In the genomic region with DNA sequence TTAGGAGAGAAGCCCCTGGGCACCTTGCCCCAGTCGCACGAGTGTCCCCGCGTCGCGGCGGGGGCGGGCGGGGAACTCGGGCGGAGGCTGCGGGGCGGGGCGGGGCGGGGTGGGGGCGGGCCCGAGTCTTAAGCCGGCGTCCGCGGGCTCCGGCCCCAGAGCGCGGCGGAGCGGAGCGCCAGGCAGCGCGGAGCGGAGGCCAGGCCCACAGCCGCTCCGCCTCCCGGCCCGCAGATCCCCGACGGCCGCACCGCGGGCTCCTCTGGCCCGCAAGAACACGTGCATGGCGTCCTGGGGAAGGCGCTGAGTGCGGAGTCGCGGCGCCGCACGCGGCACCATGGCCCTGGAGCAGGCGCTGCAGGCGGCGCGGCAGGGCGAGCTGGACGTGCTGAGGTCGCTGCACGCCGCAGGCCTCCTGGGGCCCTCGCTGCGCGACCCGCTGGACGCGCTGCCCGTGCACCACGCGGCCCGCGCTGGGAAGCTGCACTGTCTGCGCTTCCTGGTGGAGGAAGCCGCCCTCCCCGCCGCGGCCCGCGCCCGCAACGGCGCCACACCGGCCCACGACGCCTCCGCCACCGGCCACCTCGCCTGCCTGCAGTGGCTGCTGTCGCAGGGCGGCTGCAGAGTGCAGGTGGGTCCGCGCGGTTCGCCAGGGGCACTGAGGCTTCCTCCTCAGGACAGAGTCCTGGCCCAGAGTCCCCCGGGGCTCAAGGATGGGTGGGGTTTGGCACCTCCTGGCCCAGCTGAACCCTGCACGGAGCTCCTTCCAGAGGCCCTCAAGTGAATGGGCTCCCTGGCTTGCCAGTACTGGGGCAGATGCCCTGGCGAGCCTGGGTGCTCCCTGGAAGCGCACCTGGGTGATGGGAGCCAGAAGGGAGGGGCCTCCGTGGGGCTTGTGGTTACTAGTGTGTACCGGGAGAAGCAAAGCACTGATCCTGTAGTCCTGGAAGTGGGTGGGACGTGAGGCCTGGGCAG, we compare ENCODE assay signal across 8 cellular contexts. TPM values are rescaled to one million over a fixed set of nuclear protein-coding genes. Genes with fewer than 3 reads are reported as not detected.
DNase-seq lines count a peak whose midpoint lies in the region; ATAC-seq and TF ChIP-seq lines count a peak whose summit lies in the region.

A gene with protein sequence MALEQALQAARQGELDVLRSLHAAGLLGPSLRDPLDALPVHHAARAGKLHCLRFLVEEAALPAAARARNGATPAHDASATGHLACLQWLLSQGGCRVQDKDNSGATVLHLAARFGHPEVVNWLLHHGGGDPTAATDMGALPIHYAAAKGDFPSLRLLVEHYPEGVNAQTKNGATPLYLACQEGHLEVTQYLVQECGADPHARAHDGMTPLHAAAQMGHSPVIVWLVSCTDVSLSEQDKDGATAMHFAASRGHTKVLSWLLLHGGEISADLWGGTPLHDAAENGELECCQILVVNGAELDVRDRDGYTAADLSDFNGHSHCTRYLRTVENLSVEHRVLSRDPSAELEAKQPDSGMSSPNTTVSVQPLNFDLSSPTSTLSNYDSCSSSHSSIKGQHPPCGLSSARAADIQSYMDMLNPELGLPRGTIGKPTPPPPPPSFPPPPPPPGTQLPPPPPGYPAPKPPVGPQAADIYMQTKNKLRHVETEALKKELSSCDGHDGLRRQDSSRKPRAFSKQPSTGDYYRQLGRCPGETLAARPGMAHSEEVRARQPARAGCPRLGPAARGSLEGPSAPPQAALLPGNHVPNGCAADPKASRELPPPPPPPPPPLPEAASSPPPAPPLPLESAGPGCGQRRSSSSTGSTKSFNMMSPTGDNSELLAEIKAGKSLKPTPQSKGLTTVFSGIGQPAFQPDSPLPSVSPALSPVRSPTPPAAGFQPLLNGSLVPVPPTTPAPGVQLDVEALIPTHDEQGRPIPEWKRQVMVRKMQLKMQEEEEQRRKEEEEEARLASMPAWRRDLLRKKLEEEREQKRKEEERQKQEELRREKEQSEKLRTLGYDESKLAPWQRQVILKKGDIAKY (plus strand): TSS at position 158 of the 975 bp plus-strand sequence. CDS start 180 bp downstream, at position 338.

- H3K36me3 ChIP-seq in breast epithelium (no peaks in the 10 kb centered on the region), thyroid gland (no peaks in the 10 kb centered on the region)

- peak within 1 kb of the TSS; percentile 67 for H3K4me3 Mint-ChIP-seq in CD4-positive, alpha-beta T cell
- peak within 1 kb of the TSS; percentile 52 to 81 (median 70) for H3K4me3 Mint-ChIP-seq in naive thymus-derived CD8-positive, alpha-beta T cell

- intact Hi-C loops in CD4-positive, alpha-beta T cell (cut with DNase I, micrococcal nuclease): loop anchor here in 1 of 2 experiments (10.0 kb wide), 1 partner anchor 220 kb away; no protein-coding TSS in a partner anchor
- intact Hi-C loops in breast epithelium (cut with DNase I; ENCODE audit: low total_unique reads) (no loop called here), thyroid gland (cut with DNase I) (no loop called here)

- no peaks in the 10 kb centered on the region for H3K9me3 ChIP-seq in CD4-positive, alpha-beta T cell (ENCODE audit: control insufficient read depth, low read length)
- no peaks in the 10 kb centered on the region for H3K9me3 ChIP-seq in breast epithelium
- no peaks in the 10 kb centered on the region for H3K9me3 ChIP-seq in thyroid gland

- CTCF ChIA-PET in CD4-positive, alpha-beta T cell (lab: Charles Lee): interaction anchor here (1.3 to 7.1 kb wide), 3 partner anchors 14 to 222 kb away, joined by 3 to 77 read pairs (median 10); no protein-coding TSS in a partner anchor

- 49% methylated on average over 3 of the region's 99 CpGs; no CpG with 5 or more reads in 1 of the 2 donors for WGBS in thyroid gland, 2 donors

- peaks cover 13% of the 10 kb centered on the region for H3K4me1 Mint-ChIP-seq in CD4-positive, alpha-beta T cell (ENCODE audit: low read depth)
- peaks cover 9 to 20% (median 18%) of the 10 kb centered on the region in 4 donors for H3K4me1 Mint-ChIP-seq in naive thymus-derived CD8-positive, alpha-beta T cell

- no peak for TF ChIP-seq POLR2A in breast epithelium (IDR thresholded peaks at IDR 0.05)
- TF ChIP-seq POLR2A in thyroid gland (IDR thresholded peaks at IDR 0.05): no peak

- no peaks in the 10 kb centered on the region for H3K36me3 Mint-ChIP-seq in CD4-positive, alpha-beta T cell (ENCODE audit: low read depth)
- H3K36me3 Mint-ChIP-seq in naive thymus-derived CD8-positive, alpha-beta T cell: no peaks in the 10 kb centered on the region

- POLR2A ChIA-PET in CD4-positive, alpha-beta T cell (lab: Charles Lee): interaction anchor here (0.7 to 0.8 kb wide), 2 partner anchors 36 to 197 kb away, joined by 3 read pairs; no protein-coding TSS in a partner anchor
- POLR2A ChIA-PET in naive thymus-derived CD8-positive, alpha-beta T cell (lab: Charles Lee): interaction anchor here (0.8 kb wide), 2 partner anchors 41 to 68 kb away, joined by 3 read pairs; a partner anchor contains a TSS

- TF ChIP-seq CTCF in CD4-positive, alpha-beta T cell (IDR thresholded peaks at IDR 0.05): no peak
- TF ChIP-seq CTCF in breast epithelium (IDR thresholded peaks at IDR 0.05) (no peak), thyroid gland (IDR thresholded peaks at IDR 0.05) (no peak)

- no peak for DNase-seq in CD4-positive, alpha-beta T cell
- DNase-seq in HuH-7.5 (ENCODE audit: low spot score) (peak; percentile 86), breast epithelium (ENCODE audit: low spot score in 2 of 2) (no peak), NCI-H2029 (lab: John Stamatoyannopoulos, UW) (no peak), NCI-H446 treated with DMSO at 0.1 percent for 48 hours (lab: John Stamatoyannopoulos, UW) (no peak), thyroid gland (no peak), epidermal melanocyte (ENCODE audit: insufficient read length, low spot score) (no peak)
- DNase-seq in naive thymus-derived CD8-positive, alpha-beta T cell: peak in 1 of 10 donors; percentile 15

- H3K4me3 ChIP-seq in breast epithelium (peak within 1 kb of the TSS in 2 of 3 donors; percentile 46 to 66), thyroid gland (replicated peaks in 1 of 3) (no peak within 1 kb of the TSS)

- no peak within 1 kb of the TSS for H3K27ac Mint-ChIP-seq in CD4-positive, alpha-beta T cell
- peak within 1 kb of the TSS in 2 of 10 donors; percentile 38 to 70 for H3K27ac Mint-ChIP-seq in naive thymus-derived CD8-positive, alpha-beta T cell

- ATAC-seq in CD4-positive, alpha-beta T cell (ENCODE audit: poor library complexity): peak; percentile 18
- ATAC-seq in naive thymus-derived CD8-positive, alpha-beta T cell: peak; percentile 21 to 37

- peaks cover 55% of the 10 kb centered on the region for H3K27me3 Mint-ChIP-seq in CD4-positive, alpha-beta T cell
- H3K27me3 Mint-ChIP-seq in naive thymus-derived CD8-positive, alpha-beta T cell: peaks cover 7 to 68% (median 22%) of the 10 kb centered on the region in 5 donors

- H3K9me3 Mint-ChIP-seq in CD4-positive, alpha-beta T cell: no peaks in the 10 kb centered on the region
- no peaks in the 10 kb centered on the region for H3K9me3 Mint-ChIP-seq in naive thymus-derived CD8-positive, alpha-beta T cell

- H3K27ac ChIP-seq in CD4-positive, alpha-beta T cell (ENCODE audit: low read depth, low read length): no peak within 1 kb of the TSS
- H3K27ac ChIP-seq in breast epithelium (peak within 1 kb of the TSS in 1 of 2 donors; percentile 61), thyroid gland (no peak within 1 kb of the TSS)

- H3K4me1 ChIP-seq in breast epithelium (peaks cover 10 to 21% of the 10 kb centered on the region in 2 donors), thyroid gland (peaks cover 16 to 32% of the 10 kb centered on the region in 2 donors)

- peaks cover 55% of the 10 kb centered on the region for H3K27me3 ChIP-seq in CD4-positive, alpha-beta T cell (ENCODE audit: control insufficient read depth, insufficient read depth, low read length)
- H3K27me3 ChIP-seq in breast epithelium: peaks cover 8 to 38% of the 10 kb centered on the region in 2 donors
- peaks cover 39% of the 10 kb centered on the region for H3K27me3 ChIP-seq in thyroid gland

RNA-seq across cellular contexts. Expression of the gene that starts here (rescaled TPM):
- 1 to 10 TPM; 2.0 to 3.9 TPM for total RNA-seq in CD4-positive, alpha-beta T cell
- total RNA-seq in breast epithelium (10 to 100 TPM in 2 of 3 donors, not detected in 1; 10.8 to 11.1 TPM), thyroid gland (1 to 10 TPM in 1 of 4 donors, under 1 TPM in 1, not detected in 2; 0.67 to 5.2 TPM)
- 1 to 10 TPM; 2.3 to 2.4 TPM for total RNA-seq in naive thymus-derived CD8-positive, alpha-beta T cell
- under 1 TPM; 0.12 to 0.81 (median 0.15) TPM for polyA plus RNA-seq in naive thymus-derived CD8-positive, alpha-beta T cell

Comparison
In these comparisons a context has a peak if more than half of its experiments do, and no peak if none do; other contexts are left out.
1. H3K4me3 ChIP-seq: peak in breast epithelium (2 of 3); none in thyroid gland (0 of 3).